ENCODE assay signal across 8 cellular contexts in genomic region chr4:141346144-141346543, GRCh38.
DNase-seq lines count a peak whose midpoint lies in the region; ATAC-seq, FAIRE-seq and TF ChIP-seq lines count a peak whose summit lies in the region.

No MANE protein-coding gene starts in this region.

- CTCF ChIA-PET in HEK293T (lab: Yijun Ruan, JAX) = interaction anchor here (0.5 to 1.3 kb wide), 8 partner anchors 11 to 1376 kb away, joined by 3 to 4 read pairs (median 3); no protein-coding TSS in a partner anchor
- CTCF ChIA-PET in H1 (lab: Charles Lee; ENCODE audit: partially characterized antibody) = interaction anchor here (0.5 to 3.2 kb wide), 18 partner anchors 11 to 546 kb away, joined by 3 to 14 read pairs (median 3); no protein-coding TSS in a partner anchor
- CTCF ChIA-PET in activated CD8-positive, alpha-beta memory T cell treated with anti-CD3 and anti-CD28 coated beads, Interleukin-2, amount 10 ng/mL, durations not matched to agents 7 days and 5 days (lab: Charles Lee) = no interaction called here

- H3K27me3 ChIP-seq in H1 (replicated peaks in 1 of 4; ENCODE audit: control insufficient read depth in 3 of 4, extremely low read depth in 1 of 4, insufficient read depth in 3 of 4, low read length in 3 of 4) = no peaks in the 10 kb centered on the region

- H3K23me2 ChIP-seq in H1 (ENCODE audit: low read depth, low read length) = no peaks in the 10 kb centered on the region

- no peak overlapping the region for H4K8ac ChIP-seq in H1 (ENCODE audit: extremely low read depth, insufficient read depth, low read length)

- H3K56ac ChIP-seq in H1 (replicated peaks; ENCODE audit: insufficient read length, low read depth, low read length) = no peak overlapping the region

- no peak overlapping the region for H2AFZ ChIP-seq in H1 (ENCODE audit: low read length)

- H4K91ac ChIP-seq in H1 (replicated peaks; ENCODE audit: insufficient read length, low read length) = no peak overlapping the region

- H3K27ac ChIP-seq in H1 (ENCODE audit: low read depth, low read length) = no peak overlapping the region

- H3K4me3 ChIP-seq in H1 (ENCODE audit: extremely low read depth in 1 of 4, insufficient read depth in 2 of 4, low read depth in 3 of 4, low read length in 4 of 4) = no peak overlapping the region

- H3K18ac ChIP-seq in H1 (ENCODE audit: extremely low read depth, low read length) = no peak overlapping the region

- TF ChIP-seq POLR2A in H1 (IDR thresholded peaks at IDR 0.05; ENCODE audit: control extremely low read depth in 1 of 2, low read depth in 2 of 2, low read length in 2 of 2) = no peak

- no peak overlapping the region for H3K4me3 Mint-ChIP-seq in activated CD8-positive, alpha-beta memory T cell treated with anti-CD3 and anti-CD28 coated beads, Interleukin-2, amount 10 ng/mL, durations not matched to agents 7 days and 5 days

- H3K23ac ChIP-seq in H1 (ENCODE audit: insufficient read length) = no peak overlapping the region

- no peaks in the 10 kb centered on the region for H4K20me1 ChIP-seq in H1 (replicated peaks in 1 of 2; ENCODE audit: control insufficient read depth in 1 of 2, insufficient read depth in 2 of 2, low read length in 2 of 2)

- no peak overlapping the region for H2BK20ac ChIP-seq in H1 (ENCODE audit: low read length)

- H3K9me3 Mint-ChIP-seq in activated CD8-positive, alpha-beta memory T cell treated with anti-CD3 and anti-CD28 coated beads, Interleukin-2, amount 10 ng/mL, durations not matched to agents 7 days and 5 days (ENCODE audit: low read depth) = no peaks in the 10 kb centered on the region

- 75% methylated on average over 1 of the region's 1 CpG; no CpG with 5 or more reads in 1 of the 2 experiments for WGBS in H1 (ENCODE audit: extremely low coverage in 1 of 2, insufficient coverage in 1 of 2, insufficient read length in 1 of 2, insufficient replicate concordance in 2 of 2, low coverage in 1 of 2, low lambda C conversion rate in 2 of 2, missing lambda C conversion rate in 1 of 2), 2 experiments

- no peak overlapping the region for H3K9ac ChIP-seq in H1 (replicated peaks in 1 of 4; ENCODE audit: extremely low read depth in 1 of 4, low read depth in 3 of 4, low read length in 3 of 4)

- POLR2A ChIA-PET in HEK293T (lab: Yijun Ruan, JAX) = no interaction called here
- POLR2A ChIA-PET in H1 (lab: Charles Lee; ENCODE audit: partially characterized antibody) = no interaction called here

- ATAC-seq in activated CD8-positive, alpha-beta memory T cell treated with anti-CD3 and anti-CD28 coated beads, Interleukin-2, amount 10 ng/mL, durations not matched to agents 7 days and 5 days = no peak
- ATAC-seq in HG02852 (IDR thresholded peaks at IDR 0.05; ENCODE audit: unreplicated experiment) (no peak), HG02678 (IDR thresholded peaks at IDR 0.05; ENCODE audit: unreplicated experiment) (no peak)

- no peaks in the 10 kb centered on the region for H3K4me1 Mint-ChIP-seq in activated CD8-positive, alpha-beta memory T cell treated with anti-CD3 and anti-CD28 coated beads, Interleukin-2, amount 10 ng/mL, durations not matched to agents 7 days and 5 days

- peak; percentile 70 for TF ChIP-seq CTCF in D721Med (IDR thresholded peaks at IDR 0.05; ENCODE audit: insufficient read depth, missing control alignments)
- peak in 1 of 3 experiments; percentile 17; a peak in 1 of 4 replicates for TF ChIP-seq CTCF in H1 (IDR thresholded peaks at IDR 0.05; ENCODE audit: control extremely low read depth in 1 of 3, insufficient read depth in 1 of 3, low read depth in 1 of 3, low read length in 3 of 3)

- no peak overlapping the region for H3K4me2 ChIP-seq in H1 (ENCODE audit: insufficient read depth in 1 of 2, low read depth in 2 of 2, low read length in 2 of 2)

- no peak overlapping the region for H2BK12ac ChIP-seq in H1 (ENCODE audit: low read depth, low read length)

- H3K14ac ChIP-seq in H1 (ENCODE audit: insufficient read length) = no peak overlapping the region

- no peak overlapping the region for H2AK5ac ChIP-seq in H1 (ENCODE audit: low read depth, low read length)

- peaks cover 14% of the 10 kb centered on the region for H3K27me3 Mint-ChIP-seq in activated CD8-positive, alpha-beta memory T cell treated with anti-CD3 and anti-CD28 coated beads, Interleukin-2, amount 10 ng/mL, durations not matched to agents 7 days and 5 days

- H3K4ac ChIP-seq in H1 (replicated peaks; ENCODE audit: insufficient read length, low read depth, low read length) = no peak overlapping the region

- TF ChIP-seq EP300 in H1 (IDR thresholded peaks at IDR 0.05; ENCODE audit: borderline replicate concordance in 1 of 2, low read depth in 2 of 2, low read length in 2 of 2) = no peak

- H3K9me3 ChIP-seq in H1 (ENCODE audit: insufficient read depth in 2 of 2, low read depth in 1 of 2, low read length in 1 of 2) = no peaks in the 10 kb centered on the region

- H2BK120ac ChIP-seq in H1 (replicated peaks; ENCODE audit: low read depth, low read length) = no peak overlapping the region

- no peaks in the 10 kb centered on the region for H3K36me3 Mint-ChIP-seq in activated CD8-positive, alpha-beta memory T cell treated with anti-CD3 and anti-CD28 coated beads, Interleukin-2, amount 10 ng/mL, durations not matched to agents 7 days and 5 days

- peak; percentile 16 for DNase-seq in D721Med (ENCODE audit: insufficient read length, low spot score)
- DNase-seq in HEK293T (ENCODE audit: extremely low spot score) = peak; percentile 46
- peak; percentile 2 for DNase-seq in NCI-H774 (lab: John Stamatoyannopoulos, UW)
- DNase-seq in H1 (ENCODE audit: low read depth in 1 of 2, low spot score in 2 of 2) = no peak
- DNase-seq in mucosa of gallbladder (ENCODE audit: low spot score) = peak; percentile 35
- no peak for DNase-seq in activated CD8-positive, alpha-beta memory T cell treated with anti-CD3 and anti-CD28 coated beads, Interleukin-2, amount 10 ng/mL, durations not matched to agents 7 days and 5 days

- FAIRE-seq in D721Med (lab: Jason Lieb, UNC) (peak; percentile 95), H1 (lab: Jason Lieb, UNC) (no peak)

- no peaks in the 10 kb centered on the region for H3K36me3 ChIP-seq in H1 (ENCODE audit: control insufficient read depth in 2 of 4, insufficient read depth in 4 of 4, low read length in 3 of 4)

- H2BK5ac ChIP-seq in H1 (ENCODE audit: low read depth, low read length) = no peak overlapping the region

- no peaks in the 10 kb centered on the region for H3K4me1 ChIP-seq in H1 (replicated peaks in 1 of 4; ENCODE audit: control insufficient read depth in 3 of 4, insufficient read depth in 4 of 4, low read length in 3 of 4)

- H3K79me2 ChIP-seq in H1 (ENCODE audit: control insufficient read depth in 1 of 2, insufficient read depth in 2 of 2, low read length in 2 of 2) = no peaks in the 10 kb centered on the region

- TF ChIP-seq RAD21 in H1 (IDR thresholded peaks at IDR 0.05 in 1 of 2, conservative IDR thresholded peaks at IDR 0.05 in 1 of 2; ENCODE audit: low read depth in 2 of 2, low read length in 2 of 2) = peak; percentile 62 to 64

- no peak overlapping the region for H3K27ac Mint-ChIP-seq in activated CD8-positive, alpha-beta memory T cell treated with anti-CD3 and anti-CD28 coated beads, Interleukin-2, amount 10 ng/mL, durations not matched to agents 7 days and 5 days

- H2BK15ac ChIP-seq in H1 (ENCODE audit: low read length) = no peak overlapping the region

- no peak overlapping the region for H4K5ac ChIP-seq in H1 (ENCODE audit: insufficient read length, low read depth, low read length)

- H3K79me1 ChIP-seq in H1 (ENCODE audit: low read depth, low read length) = no peaks in the 10 kb centered on the region

TF ChIP-seq in HEK293T, 16 proteins besides CTCF, POLR2A, EP300 and RAD21 (continues in another document):
- TF ChIP-seq NFRKB (IDR thresholded peaks at IDR 0.05) (no peak), LEF1 (IDR thresholded peaks at IDR 0.05; ENCODE audit: borderline replicate concordance) (no peak), TARDBP (IDR thresholded peaks at IDR 0.05) (no peak), ELF4 (IDR thresholded peaks at IDR 0.05) (no peak), ARNT (IDR thresholded peaks at IDR 0.05) (no peak), CTBP1 (IDR thresholded peaks at IDR 0.05; ENCODE audit: borderline replicate concordance) (no peak), L3MBTL2 (conservative IDR thresholded peaks at IDR 0.05) (no peak), SP1 (IDR thresholded peaks at IDR 0.05) (no peak), FOXA1 (IDR thresholded peaks at IDR 0.05) (no peak), SUZ12 (IDR thresholded peaks at IDR 0.05) (no peak), ZNF384 (IDR thresholded peaks at IDR 0.05) (no peak), FOXM1 (IDR thresholded peaks at IDR 0.05; ENCODE audit: borderline replicate concordance) (no peak), BHLHE40 (IDR thresholded peaks at IDR 0.05; ENCODE audit: borderline replicate concordance) (no peak), FOXK2 (IDR thresholded peaks at IDR 0.05) (no peak), HDGF (IDR thresholded peaks at IDR 0.05; ENCODE audit: borderline replicate concordance) (no peak)

TF ChIP-seq in H1, 55 proteins besides CTCF, POLR2A, EP300 and RAD21:
- TF ChIP-seq GABPA (IDR thresholded peaks at IDR 0.05; ENCODE audit: borderline replicate concordance, insufficient read depth, low read length) = no peak
- TF ChIP-seq SAP30 (IDR thresholded peaks at IDR 0.05; ENCODE audit: insufficient read depth, insufficient replicate concordance, low read length) = no peak
- no peak for TF ChIP-seq RXRA (IDR thresholded peaks at IDR 0.05; ENCODE audit: insufficient read depth, low read depth, low read length)
TF ChIP-seq in H1: peak in this region for 0.

Comparison
In these comparisons a context has a peak if more than half of its experiments do, and no peak if none do; other contexts are left out.
1. DNase-seq: peak in D721Med (single experiment), HEK293T (single experiment), NCI-H774 (single experiment) and mucosa of gallbladder (single experiment); none in H1 (0 of 2) and activated CD8-positive, alpha-beta memory T cell treated with anti-CD3 and anti-CD28 coated beads, Interleukin-2, amount 10 ng/mL, durations not matched to agents 7 days and 5 days (single experiment).